1 cellular context compared by ENCODE assay signal in genomic region chr5:157689942-157690689, GRCh38.
TF ChIP-seq lines count a peak whose summit lies in the region.

No MANE protein-coding gene starts in this region.

TF ChIP-seq in IMR-90, 13 proteins besides CTCF, POLR2A, EP300 and RAD21:
- no peak for TF ChIP-seq USF2 (IDR thresholded peaks at IDR 0.05; ENCODE audit: low read depth, low read length)
